33 cellular contexts compared by ENCODE assay signal in genomic region chr4:150070464-150071170, GRCh38. TPM values are rescaled to one million over a fixed set of nuclear protein-coding genes. Genes with fewer than 3 reads are reported as not detected.
DNase-seq lines count a peak whose midpoint lies in the region; ATAC-seq, FAIRE-seq and TF ChIP-seq lines count a peak whose summit lies in the region.
"Had no signal": no experiment of that assay in that cellular context is flagged by ENCODE, and none has a peak within 500 bp of the region (broad histone marks: within the 10 kb centered on the region; RNA-seq: fewer than 3 reads in every experiment).

No MANE protein-coding gene starts in this region.

- H3F3A ChIP-seq in SK-N-SH (replicated peaks; ENCODE audit: insufficient read depth), result peaks cover 27% of the 10 kb centered on the region

- peaks cover 5% of the 10 kb centered on the region for H3K4me1 Mint-ChIP-seq in astrocyte (ENCODE audit: low read depth, unreplicated experiment)
- H3K4me1 Mint-ChIP-seq: naive thymus-derived CD4-positive, alpha-beta T cell; stimulated activated memory B cell treated with anti-CD40 and anti-IgM and Interleukin-4, amounts not matched to agents 10 μg/mL and 1 μg/mL and 100 μg/mL, for 72 hours had no signal

- H3K27ac ChIP-seq in SK-N-SH (ENCODE audit: low read depth in 2 of 2, low read length in 1 of 2) (no peak overlapping the region), astrocyte (ENCODE audit: low read depth, low read length) (no peak overlapping the region), gastroesophageal sphincter (peak overlapping the region in 3 of 4 donors; percentile 5 to 34 (median 32)), gastrocnemius medialis (no peak overlapping the region)
- H3K27ac ChIP-seq: colonic mucosa, KMS-11, skin epidermis, WERI-Rb-1 had no signal

- in situ Hi-C loops in gastrocnemius medialis (cut with MboI; ENCODE audit: low sequenced_read_pairs in 4 of 4), result no loop called here

- peaks cover 2% of the 10 kb centered on the region for H3K27me3 Mint-ChIP-seq in astrocyte (ENCODE audit: low read depth, unreplicated experiment)

- TF ChIP-seq RAD21 in SK-N-SH (IDR thresholded peaks at IDR 0.05; ENCODE audit: low read length), result no peak

- no peaks in the 10 kb centered on the region for H3K9me2 ChIP-seq in SK-N-SH

- POLR2A ChIA-PET in SK-N-SH (lab: Yijun Ruan, JAX), result no interaction called here

- H3K4me1 ChIP-seq in SK-N-SH (ENCODE audit: control insufficient read depth in 1 of 2, insufficient read depth in 2 of 2, low read depth in 1 of 2, low read length in 1 of 2) (peaks cover 0 to 20% of the 10 kb centered on the region in 2 experiments; a peak in 1 of 4 replicates), astrocyte (ENCODE audit: insufficient read depth, low read length) (peaks cover 6% of the 10 kb centered on the region), gastroesophageal sphincter (peaks cover 4 to 22% (median 9%) of the 10 kb centered on the region in 3 donors), gastrocnemius medialis (no peaks in the 10 kb centered on the region)
- H3K4me1 ChIP-seq: colonic mucosa had no signal

- H3K36me3 ChIP-seq in SK-N-SH (replicated peaks in 1 of 2; ENCODE audit: control insufficient read depth in 1 of 2, insufficient read depth in 2 of 2, low read length in 1 of 2) (no peaks in the 10 kb centered on the region), astrocyte (ENCODE audit: insufficient read depth, low read length) (no peaks in the 10 kb centered on the region), gastroesophageal sphincter (no peaks in the 10 kb centered on the region), gastrocnemius medialis (no peaks in the 10 kb centered on the region)
- H3K36me3 ChIP-seq: colonic mucosa, WERI-Rb-1 had no signal

- H4K20me1 ChIP-seq in SK-N-SH (ENCODE audit: insufficient read depth) (no peaks in the 10 kb centered on the region), astrocyte (ENCODE audit: insufficient read depth, low read length) (no peaks in the 10 kb centered on the region)

- H3K79me2 ChIP-seq in SK-N-SH (ENCODE audit: insufficient read depth), result no peaks in the 10 kb centered on the region
- H3K79me2 ChIP-seq in astrocyte (ENCODE audit: insufficient read depth, low read length), result no peaks in the 10 kb centered on the region

- no peak for TF ChIP-seq EP300 in SK-N-SH (IDR thresholded peaks at IDR 0.05; ENCODE audit: borderline replicate concordance in 1 of 2, low read depth in 1 of 2, low read length in 1 of 2)
- no peak for TF ChIP-seq EP300 in gastroesophageal sphincter (IDR thresholded peaks at IDR 0.05)

- H3K9ac ChIP-seq in SK-N-SH, result no peak overlapping the region
- no peak overlapping the region for H3K9ac ChIP-seq in astrocyte (ENCODE audit: low read length)
- H3K9ac ChIP-seq: KMS-11 had no signal

- CTCF ChIA-PET in SK-N-SH (lab: Yijun Ruan, JAX), result interaction anchor here (1.1 kb wide), 1 partner anchor 136 kb away, joined by 3 read pairs; no protein-coding TSS in a partner anchor

- no peaks in the 10 kb centered on the region for H3K9me3 Mint-ChIP-seq in astrocyte (ENCODE audit: unreplicated experiment)
- H3K9me3 Mint-ChIP-seq: activated naive CD4-positive, alpha-beta T cell treated with anti-CD3 and anti-CD28 coated beads, Interleukin-2, amount 50 U/mL, for 72 hours; CD4-positive, alpha-beta T cell; stimulated activated memory B cell treated with anti-CD40 and anti-IgM and Interleukin-4, amounts not matched to agents 10 μg/mL and 1 μg/mL and 100 μg/mL, for 72 hours had no signal

- H3K9me3 ChIP-seq in SK-N-SH, result no peaks in the 10 kb centered on the region
- H3K9me3 ChIP-seq in astrocyte (ENCODE audit: insufficient read depth, low read depth, low read length), result no peaks in the 10 kb centered on the region
- H3K9me3 ChIP-seq in gastroesophageal sphincter, result no peaks in the 10 kb centered on the region
- H3K9me3 ChIP-seq in gastrocnemius medialis, result no peaks in the 10 kb centered on the region
- H3K9me3 ChIP-seq: colonic mucosa had no signal

- ATAC-seq in SK-N-SH treated with all-trans-retinoic acid at 6 μM for 48 hours (no peak), gastroesophageal sphincter (no peak), gastrocnemius medialis (no peak)
- ATAC-seq in activated CD4-positive, CD25-positive, alpha-beta regulatory T cell treated with anti-CD3 and anti-CD28 coated beads, Interleukin-2, amount 50 U/mL, for 24 hours, result no peak
- ATAC-seq: activated naive CD4-positive, alpha-beta T cell treated with anti-CD3 and anti-CD28 coated beads, Interleukin-2, amount 50 U/mL, for 72 hours; GM12878; naive thymus-derived CD4-positive, alpha-beta T cell; stimulated activated memory B cell treated with anti-CD40 and anti-IgM and Interleukin-4, amounts not matched to agents 10 μg/mL and 1 μg/mL and 100 μg/mL, for 72 hours had no signal

- H3K4me3 Mint-ChIP-seq in astrocyte (ENCODE audit: unreplicated experiment), result no peak overlapping the region
- H3K4me3 Mint-ChIP-seq: CD4-positive, alpha-beta T cell; naive thymus-derived CD4-positive, alpha-beta T cell; stimulated activated memory B cell treated with anti-CD40 and anti-IgM and Interleukin-4, amounts not matched to agents 10 μg/mL and 1 μg/mL and 100 μg/mL, for 72 hours; type B pancreatic cell had no signal

- H3K4me2 ChIP-seq in SK-N-SH, result no peak overlapping the region
- no peak overlapping the region for H3K4me2 ChIP-seq in astrocyte (ENCODE audit: low read length)
- H3K4me2 ChIP-seq: KMS-11 had no signal

- DNase-seq in SK-N-SH (no peak), astrocyte (ENCODE audit: low read depth) (no peak), NOMO-1 treated with DMSO at 0.1 percent for 48 hours (lab: John Stamatoyannopoulos, UW; ENCODE audit: unreplicated experiment) (no peak), gastrocnemius medialis (no peak), RPMI8226 (no peak)
- DNase-seq: 8988T; activated CD4-positive, alpha-beta T cell treated with anti-CD3 and anti-CD28 coated beads for 48 hours; AML-193; amygdala; CD4-positive, alpha-beta T cell; colonic mucosa; effector CD4-positive, alpha-beta T cell; H7; head of caudate nucleus; midbrain; naive thymus-derived CD4-positive, alpha-beta T cell; NCI-H1417 treated with DMSO at 0.1 percent for 48 hours; NCI-H2081 treated with DMSO at 0.1 percent for 48 hours; NCI-H226; occipital lobe; T-helper 9 cell; WERI-Rb-1 had no signal

- WGBS in SK-N-SH (ENCODE audit: low lambda C conversion rate), result 88% methylated on average over 4 of the region's 4 CpGs
- WGBS in gastroesophageal sphincter (ENCODE audit: low coverage in 1 of 2), 2 donors, result 61 to 62% methylated on average over 4 of the region's 4 CpGs

- H3K27me3 ChIP-seq in SK-N-SH (ENCODE audit: insufficient read depth), result no peaks in the 10 kb centered on the region
- no peaks in the 10 kb centered on the region for H3K27me3 ChIP-seq in astrocyte (ENCODE audit: insufficient read depth, low read length)
- H3K27me3 ChIP-seq in gastroesophageal sphincter, result no peaks in the 10 kb centered on the region
- no peaks in the 10 kb centered on the region for H3K27me3 ChIP-seq in gastrocnemius medialis
- H3K27me3 ChIP-seq: colonic mucosa had no signal

- no peak overlapping the region for H3K27ac Mint-ChIP-seq in astrocyte (ENCODE audit: unreplicated experiment)
- H3K27ac Mint-ChIP-seq: activated naive CD4-positive, alpha-beta T cell treated with anti-CD3 and anti-CD28 coated beads, Interleukin-2, amount 50 U/mL, for 72 hours; CD4-positive, alpha-beta T cell; naive thymus-derived CD4-positive, alpha-beta T cell; stimulated activated memory B cell treated with anti-CD40 and anti-IgM and Interleukin-4, amounts not matched to agents 10 μg/mL and 1 μg/mL and 100 μg/mL, for 72 hours; type B pancreatic cell had no signal

- H3K36me3 Mint-ChIP-seq in astrocyte (ENCODE audit: low read depth, unreplicated experiment), result no peaks in the 10 kb centered on the region
- H3K36me3 Mint-ChIP-seq: activated naive CD4-positive, alpha-beta T cell treated with anti-CD3 and anti-CD28 coated beads, Interleukin-2, amount 50 U/mL, for 72 hours; naive thymus-derived CD4-positive, alpha-beta T cell; stimulated activated memory B cell treated with anti-CD40 and anti-IgM and Interleukin-4, amounts not matched to agents 10 μg/mL and 1 μg/mL and 100 μg/mL, for 72 hours; type B pancreatic cell had no signal

- H2AFZ ChIP-seq in SK-N-SH (ENCODE audit: low read depth) (peak overlapping the region; percentile 43; the same call in 1 of the 2 replicates), astrocyte (ENCODE audit: low read depth, low read length) (no peak overlapping the region)

- TF ChIP-seq CTCF in SK-N-SH (IDR thresholded peaks at IDR 0.05) (no peak), astrocyte (IDR thresholded peaks at IDR 0.05; ENCODE audit: insufficient read depth, low read depth, low read length) (no peak), gastroesophageal sphincter (IDR thresholded peaks at IDR 0.05) (no peak), gastrocnemius medialis (IDR thresholded peaks at IDR 0.05 in 4 of 5, conservative IDR thresholded peaks at IDR 0.05 in 1 of 5) (no peak)

- no peak overlapping the region for H3K4me3 ChIP-seq in SK-N-SH (ENCODE audit: low read depth in 2 of 2, low read length in 1 of 2)
- no peak overlapping the region for H3K4me3 ChIP-seq in astrocyte (ENCODE audit: insufficient read depth, low read depth, low read length)
- no peak overlapping the region for H3K4me3 ChIP-seq in gastroesophageal sphincter
- H3K4me3 ChIP-seq in gastrocnemius medialis, result no peak overlapping the region
- H3K4me3 ChIP-seq: colonic mucosa, GM12878, skin epidermis had no signal

- intact Hi-C loops in gastrocnemius medialis (cut with DNase I; ENCODE audit: low total_unique reads), result loop anchor here (10.0 kb wide), 1 partner anchor 134 kb away; no protein-coding TSS in a partner anchor

- TF ChIP-seq POLR2A in gastroesophageal sphincter (IDR thresholded peaks at IDR 0.05) (no peak), gastrocnemius medialis (IDR thresholded peaks at IDR 0.05) (no peak)

- FAIRE-seq in astrocyte (lab: Jason Lieb, UNC), result peak; percentile 20
- FAIRE-seq: D721Med, GM12878, keratinocyte had no signal

TF ChIP-seq in SK-N-SH, 30 proteins besides CTCF, POLR2A, EP300 and RAD21:
- TF ChIP-seq FOXJ3 (CRISPR knock-in tag; IDR thresholded peaks at IDR 0.05) (no peak), YY1 (IDR thresholded peaks at IDR 0.05; ENCODE audit: low read depth) (no peak), RFX5 (IDR thresholded peaks at IDR 0.05; ENCODE audit: low read length) (no peak)

TF ChIP-seq in SK-N-SH treated with all-trans-retinoic acid at 6 μM for 48 hours, 23 proteins besides CTCF, POLR2A, EP300 and RAD21 (continues in another document):
- no peak for TF ChIP-seq GLIS3 (CRISPR knock-in tag; IDR thresholded peaks at IDR 0.05)
- TF ChIP-seq SNAI2 (CRISPR knock-in tag; IDR thresholded peaks at IDR 0.05), result no peak
- no peak for TF ChIP-seq BACH2 (CRISPR knock-in tag; IDR thresholded peaks at IDR 0.05; ENCODE audit: borderline replicate concordance)
- TF ChIP-seq OSR1 (CRISPR knock-in tag; IDR thresholded peaks at IDR 0.05), result no peak

RNA-seq across cellular contexts. Expression of gene DCLK2, which starts 7.6 kb away (rescaled TPM):
- 10.0 and 10.1 TPM in 2 replicates for polyA plus RNA-seq in SK-N-SH (2012; rRNA removed)
- 11.0 and 11.4 TPM in 2 replicates for polyA plus RNA-seq in SK-N-SH (2012; cell fraction: cytosol; rRNA removed)
- 16.8 and 19.1 TPM in 2 replicates for polyA plus RNA-seq in SK-N-SH (2012; cell fraction: nucleus; rRNA removed)
- total RNA-seq in astrocyte, result 6.2 and 6.9 TPM in 2 replicates
- total RNA-seq in gastroesophageal sphincter, result 10 to 100 TPM; 17.1 to 33.0 (median 19.7) TPM
- under 1 TPM; 0.29 to 0.97 (median 0.47) TPM for total RNA-seq in gastrocnemius medialis
- total RNA-seq: activated naive CD4-positive, alpha-beta T cell treated with anti-CD3 and anti-CD28 coated beads, Interleukin-2, amount 50 U/mL, for 72 hours; CD4-positive, alpha-beta T cell; GM12878 had no signal
- polyA plus RNA-seq: GM12878 had no signal

Comparison
In these comparisons a context has a peak if more than half of its experiments do, and no peak if none do; other contexts are left out.
1. H3K27ac ChIP-seq: peak in gastroesophageal sphincter (3 of 4); none in SK-N-SH (0 of 2), astrocyte (single experiment) and gastrocnemius medialis (0 of 4).